In genomic region chr16:67183627-67184452, GRCh38 we compare ENCODE assay signal across 1 cellular context.
TF ChIP-seq lines count a peak whose summit lies in the region.

Gene MATCAP1 (minus strand): TSS chr16:67183963. CDS start chr16:67180610, 3,353 bp downstream.

TF ChIP-seq in HEK293, 187 proteins besides CTCF, POLR2A, EP300 and RAD21 (continued from another document and continues in another):
- TF ChIP-seq ZNF548 (tag by site-specific recombination; IDR thresholded peaks at IDR 0.05) = no peak
- TF ChIP-seq ZNF629 (tag by site-specific recombination; IDR thresholded peaks at IDR 0.05) = peak; percentile 98
- TF ChIP-seq, protein P1, sequence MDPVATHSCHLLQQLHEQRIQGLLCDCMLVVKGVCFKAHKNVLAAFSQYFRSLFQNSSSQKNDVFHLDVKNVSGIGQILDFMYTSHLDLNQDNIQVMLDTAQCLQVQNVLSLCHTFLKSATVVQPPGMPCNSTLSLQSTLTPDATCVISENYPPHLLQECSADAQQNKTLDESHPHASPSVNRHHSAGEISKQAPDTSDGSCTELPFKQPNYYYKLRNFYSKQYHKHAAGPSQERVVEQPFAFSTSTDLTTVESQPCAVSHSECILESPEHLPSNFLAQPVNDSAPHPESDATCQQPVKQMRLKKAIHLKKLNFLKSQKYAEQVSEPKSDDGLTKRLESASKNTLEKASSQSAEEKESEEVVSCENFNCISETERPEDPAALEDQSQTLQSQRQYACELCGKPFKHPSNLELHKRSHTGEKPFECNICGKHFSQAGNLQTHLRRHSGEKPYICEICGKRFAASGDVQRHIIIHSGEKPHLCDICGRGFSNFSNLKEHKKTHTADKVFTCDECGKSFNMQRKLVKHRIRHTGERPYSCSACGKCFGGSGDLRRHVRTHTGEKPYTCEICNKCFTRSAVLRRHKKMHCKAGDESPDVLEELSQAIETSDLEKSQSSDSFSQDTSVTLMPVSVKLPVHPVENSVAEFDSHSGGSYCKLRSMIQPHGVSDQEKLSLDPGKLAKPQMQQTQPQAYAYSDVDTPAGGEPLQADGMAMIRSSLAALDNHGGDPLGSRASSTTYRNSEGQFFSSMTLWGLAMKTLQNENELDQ (tag by site-specific recombination; IDR thresholded peaks at IDR 0.05; ENCODE audit: low read depth) = no peak
- TF ChIP-seq BCL11A (tag by site-specific recombination; IDR thresholded peaks at IDR 0.05; ENCODE audit: low read depth) = no peak
- TF ChIP-seq ZNF529 (tag by site-specific recombination; IDR thresholded peaks at IDR 0.05; ENCODE audit: insufficient replicate concordance) = no peak
- TF ChIP-seq ZNF174 (tag by site-specific recombination; IDR thresholded peaks at IDR 0.05) = no peak
- TF ChIP-seq ZBTB17 (tag by site-specific recombination; IDR thresholded peaks at IDR 0.05) = peak; percentile 79
- peak; percentile 83 for TF ChIP-seq ZBTB20 (tag by site-specific recombination; IDR thresholded peaks at IDR 0.05)
- no peak for TF ChIP-seq ZNF555 (tag by site-specific recombination; conservative IDR thresholded peaks at IDR 0.05)
- TF ChIP-seq ZNF248 (tag by site-specific recombination; IDR thresholded peaks at IDR 0.05) = no peak
- TF ChIP-seq, protein P2, sequence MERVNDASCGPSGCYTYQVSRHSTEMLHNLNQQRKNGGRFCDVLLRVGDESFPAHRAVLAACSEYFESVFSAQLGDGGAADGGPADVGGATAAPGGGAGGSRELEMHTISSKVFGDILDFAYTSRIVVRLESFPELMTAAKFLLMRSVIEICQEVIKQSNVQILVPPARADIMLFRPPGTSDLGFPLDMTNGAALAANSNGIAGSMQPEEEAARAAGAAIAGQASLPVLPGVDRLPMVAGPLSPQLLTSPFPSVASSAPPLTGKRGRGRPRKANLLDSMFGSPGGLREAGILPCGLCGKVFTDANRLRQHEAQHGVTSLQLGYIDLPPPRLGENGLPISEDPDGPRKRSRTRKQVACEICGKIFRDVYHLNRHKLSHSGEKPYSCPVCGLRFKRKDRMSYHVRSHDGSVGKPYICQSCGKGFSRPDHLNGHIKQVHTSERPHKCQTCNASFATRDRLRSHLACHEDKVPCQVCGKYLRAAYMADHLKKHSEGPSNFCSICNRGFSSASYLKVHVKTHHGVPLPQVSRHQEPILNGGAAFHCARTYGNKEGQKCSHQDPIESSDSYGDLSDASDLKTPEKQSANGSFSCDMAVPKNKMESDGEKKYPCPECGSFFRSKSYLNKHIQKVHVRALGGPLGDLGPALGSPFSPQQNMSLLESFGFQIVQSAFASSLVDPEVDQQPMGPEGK (tag by site-specific recombination; IDR thresholded peaks at IDR 0.05) = peak; percentile 95
- TF ChIP-seq ZNF112 (tag by site-specific recombination; IDR thresholded peaks at IDR 0.05) = no peak
- TF ChIP-seq ZNF610 (tag by site-specific recombination; IDR thresholded peaks at IDR 0.05; ENCODE audit: borderline replicate concordance) = no peak; the same call in 1 of the 2 replicates
- peak; percentile 69 for TF ChIP-seq SP7 (tag by site-specific recombination; IDR thresholded peaks at IDR 0.05)
- TF ChIP-seq ZNF426 (tag by site-specific recombination; IDR thresholded peaks at IDR 0.05) = no peak
- TF ChIP-seq, protein P3, sequence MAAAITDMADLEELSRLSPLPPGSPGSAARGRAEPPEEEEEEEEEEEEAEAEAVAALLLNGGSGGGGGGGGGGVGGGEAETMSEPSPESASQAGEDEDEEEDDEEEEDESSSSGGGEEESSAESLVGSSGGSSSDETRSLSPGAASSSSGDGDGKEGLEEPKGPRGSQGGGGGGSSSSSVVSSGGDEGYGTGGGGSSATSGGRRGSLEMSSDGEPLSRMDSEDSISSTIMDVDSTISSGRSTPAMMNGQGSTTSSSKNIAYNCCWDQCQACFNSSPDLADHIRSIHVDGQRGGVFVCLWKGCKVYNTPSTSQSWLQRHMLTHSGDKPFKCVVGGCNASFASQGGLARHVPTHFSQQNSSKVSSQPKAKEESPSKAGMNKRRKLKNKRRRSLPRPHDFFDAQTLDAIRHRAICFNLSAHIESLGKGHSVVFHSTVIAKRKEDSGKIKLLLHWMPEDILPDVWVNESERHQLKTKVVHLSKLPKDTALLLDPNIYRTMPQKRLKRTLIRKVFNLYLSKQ (tag by site-specific recombination; IDR thresholded peaks at IDR 0.05; ENCODE audit: borderline replicate concordance) = no peak
- no peak for TF ChIP-seq ZBTB48 (tag by site-specific recombination; IDR thresholded peaks at IDR 0.05)
- TF ChIP-seq BCL11B (tag by site-specific recombination; IDR thresholded peaks at IDR 0.05; ENCODE audit: low read depth) = no peak
- no peak for TF ChIP-seq ZNF175 (tag by site-specific recombination; IDR thresholded peaks at IDR 0.05)
- TF ChIP-seq, protein P4, sequence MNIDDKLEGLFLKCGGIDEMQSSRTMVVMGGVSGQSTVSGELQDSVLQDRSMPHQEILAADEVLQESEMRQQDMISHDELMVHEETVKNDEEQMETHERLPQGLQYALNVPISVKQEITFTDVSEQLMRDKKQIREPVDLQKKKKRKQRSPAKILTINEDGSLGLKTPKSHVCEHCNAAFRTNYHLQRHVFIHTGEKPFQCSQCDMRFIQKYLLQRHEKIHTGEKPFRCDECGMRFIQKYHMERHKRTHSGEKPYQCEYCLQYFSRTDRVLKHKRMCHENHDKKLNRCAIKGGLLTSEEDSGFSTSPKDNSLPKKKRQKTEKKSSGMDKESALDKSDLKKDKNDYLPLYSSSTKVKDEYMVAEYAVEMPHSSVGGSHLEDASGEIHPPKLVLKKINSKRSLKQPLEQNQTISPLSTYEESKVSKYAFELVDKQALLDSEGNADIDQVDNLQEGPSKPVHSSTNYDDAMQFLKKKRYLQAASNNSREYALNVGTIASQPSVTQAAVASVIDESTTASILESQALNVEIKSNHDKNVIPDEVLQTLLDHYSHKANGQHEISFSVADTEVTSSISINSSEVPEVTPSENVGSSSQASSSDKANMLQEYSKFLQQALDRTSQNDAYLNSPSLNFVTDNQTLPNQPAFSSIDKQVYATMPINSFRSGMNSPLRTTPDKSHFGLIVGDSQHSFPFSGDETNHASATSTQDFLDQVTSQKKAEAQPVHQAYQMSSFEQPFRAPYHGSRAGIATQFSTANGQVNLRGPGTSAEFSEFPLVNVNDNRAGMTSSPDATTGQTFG (tag by site-specific recombination; IDR thresholded peaks at IDR 0.05; ENCODE audit: borderline replicate concordance) = no peak
- no peak for TF ChIP-seq ZNF585B (tag by site-specific recombination; IDR thresholded peaks at IDR 0.05)
- no peak for TF ChIP-seq ZNF701 (tag by site-specific recombination; IDR thresholded peaks at IDR 0.05)
- TF ChIP-seq HOXA7 (CRISPR knock-in tag; IDR thresholded peaks at IDR 0.05; ENCODE audit: borderline replicate concordance) = no peak
- TF ChIP-seq, protein P5, sequence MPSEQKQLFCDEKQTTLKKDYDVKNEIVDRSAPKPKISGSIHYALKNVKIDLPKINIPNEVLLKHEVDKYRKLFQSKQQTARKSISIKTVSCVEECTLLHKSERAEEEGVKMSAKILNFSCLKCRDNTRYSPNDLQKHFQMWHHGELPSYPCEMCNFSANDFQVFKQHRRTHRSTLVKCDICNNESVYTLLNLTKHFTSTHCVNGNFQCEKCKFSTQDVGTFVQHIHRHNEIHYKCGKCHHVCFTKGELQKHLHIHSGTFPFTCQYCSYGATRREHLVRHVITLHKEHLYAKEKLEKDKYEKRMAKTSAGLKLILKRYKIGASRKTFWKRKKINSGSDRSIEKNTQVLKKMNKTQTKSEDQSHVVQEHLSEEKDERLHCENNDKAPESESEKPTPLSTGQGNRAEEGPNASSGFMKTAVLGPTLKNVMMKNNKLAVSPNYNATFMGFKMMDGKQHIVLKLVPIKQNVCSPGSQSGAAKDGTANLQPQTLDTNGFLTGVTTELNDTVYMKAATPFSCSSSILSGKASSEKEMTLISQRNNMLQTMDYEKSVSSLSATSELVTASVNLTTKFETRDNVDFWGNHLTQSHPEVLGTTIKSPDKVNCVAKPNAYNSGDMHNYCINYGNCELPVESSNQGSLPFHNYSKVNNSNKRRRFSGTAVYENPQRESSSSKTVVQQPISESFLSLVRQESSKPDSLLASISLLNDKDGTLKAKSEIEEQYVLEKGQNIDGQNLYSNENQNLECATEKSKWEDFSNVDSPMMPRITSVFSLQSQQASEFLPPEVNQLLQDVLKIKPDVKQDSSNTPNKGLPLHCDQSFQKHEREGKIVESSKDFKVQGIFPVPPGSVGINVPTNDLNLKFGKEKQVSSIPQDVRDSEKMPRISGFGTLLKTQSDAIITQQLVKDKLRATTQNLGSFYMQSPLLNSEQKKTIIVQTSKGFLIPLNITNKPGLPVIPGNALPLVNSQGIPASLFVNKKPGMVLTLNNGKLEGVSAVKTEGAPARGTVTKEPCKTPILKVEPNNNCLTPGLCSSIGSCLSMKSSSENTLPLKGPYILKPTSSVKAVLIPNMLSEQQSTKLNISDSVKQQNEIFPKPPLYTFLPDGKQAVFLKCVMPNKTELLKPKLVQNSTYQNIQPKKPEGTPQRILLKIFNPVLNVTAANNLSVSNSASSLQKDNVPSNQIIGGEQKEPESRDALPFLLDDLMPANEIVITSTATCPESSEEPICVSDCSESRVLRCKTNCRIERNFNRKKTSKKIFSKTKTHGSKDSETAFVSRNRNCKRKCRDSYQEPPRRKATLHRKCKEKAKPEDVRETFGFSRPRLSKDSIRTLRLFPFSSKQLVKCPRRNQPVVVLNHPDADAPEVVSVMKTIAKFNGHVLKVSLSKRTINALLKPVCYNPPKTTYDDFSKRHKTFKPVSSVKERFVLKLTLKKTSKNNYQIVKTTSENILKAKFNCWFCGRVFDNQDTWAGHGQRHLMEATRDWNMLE (tag by site-specific recombination; conservative IDR thresholded peaks at IDR 0.05; ENCODE audit: low read depth) = no peak
- no peak for TF ChIP-seq ZFP41 (tag by site-specific recombination; IDR thresholded peaks at IDR 0.05; ENCODE audit: borderline replicate concordance)
- TF ChIP-seq ZNF2 (tag by site-specific recombination; IDR thresholded peaks at IDR 0.05) = no peak
- peak; percentile 86 for TF ChIP-seq ZFHX2 (tag by site-specific recombination; conservative IDR thresholded peaks at IDR 0.05)
- no peak for TF ChIP-seq ZNF221 (tag by site-specific recombination; IDR thresholded peaks at IDR 0.05; ENCODE audit: borderline replicate concordance)
- TF ChIP-seq ZNF133 (tag by site-specific recombination; IDR thresholded peaks at IDR 0.05) = no peak
- no peak for TF ChIP-seq ZNF521 (tag by site-specific recombination; IDR thresholded peaks at IDR 0.05)
- 0 out of 2 replicates have a peak, but pooled peaks have one; percentile 7 for TF ChIP-seq ZNF76 (tag by site-specific recombination; IDR thresholded peaks at IDR 0.05; ENCODE audit: borderline replicate concordance, low read depth)
- 0 out of 2 replicates have a peak, but pooled peaks have one; percentile 67 for TF ChIP-seq ZNF561 (tag by site-specific recombination; IDR thresholded peaks at IDR 0.05; ENCODE audit: borderline replicate concordance)
- no peak for TF ChIP-seq ZNF433 (tag by site-specific recombination; IDR thresholded peaks at IDR 0.05; ENCODE audit: low read depth)
- TF ChIP-seq ZBTB1 (tag by site-specific recombination; IDR thresholded peaks at IDR 0.05) = no peak
- TF ChIP-seq, protein P6, sequence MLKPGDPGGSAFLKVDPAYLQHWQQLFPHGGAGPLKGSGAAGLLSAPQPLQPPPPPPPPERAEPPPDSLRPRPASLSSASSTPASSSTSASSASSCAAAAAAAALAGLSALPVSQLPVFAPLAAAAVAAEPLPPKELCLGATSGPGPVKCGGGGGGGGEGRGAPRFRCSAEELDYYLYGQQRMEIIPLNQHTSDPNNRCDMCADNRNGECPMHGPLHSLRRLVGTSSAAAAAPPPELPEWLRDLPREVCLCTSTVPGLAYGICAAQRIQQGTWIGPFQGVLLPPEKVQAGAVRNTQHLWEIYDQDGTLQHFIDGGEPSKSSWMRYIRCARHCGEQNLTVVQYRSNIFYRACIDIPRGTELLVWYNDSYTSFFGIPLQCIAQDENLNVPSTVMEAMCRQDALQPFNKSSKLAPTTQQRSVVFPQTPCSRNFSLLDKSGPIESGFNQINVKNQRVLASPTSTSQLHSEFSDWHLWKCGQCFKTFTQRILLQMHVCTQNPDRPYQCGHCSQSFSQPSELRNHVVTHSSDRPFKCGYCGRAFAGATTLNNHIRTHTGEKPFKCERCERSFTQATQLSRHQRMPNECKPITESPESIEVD (tag by site-specific recombination; IDR thresholded peaks at IDR 0.05) = no peak
- no peak for TF ChIP-seq WT1 (tag by site-specific recombination; IDR thresholded peaks at IDR 0.05)
- TF ChIP-seq ZNF202 (tag by site-specific recombination; IDR thresholded peaks at IDR 0.05; ENCODE audit: borderline replicate concordance) = no peak
- no peak for TF ChIP-seq ZNF670 (tag by site-specific recombination; IDR thresholded peaks at IDR 0.05; ENCODE audit: low read depth)
- TF ChIP-seq, protein P7, sequence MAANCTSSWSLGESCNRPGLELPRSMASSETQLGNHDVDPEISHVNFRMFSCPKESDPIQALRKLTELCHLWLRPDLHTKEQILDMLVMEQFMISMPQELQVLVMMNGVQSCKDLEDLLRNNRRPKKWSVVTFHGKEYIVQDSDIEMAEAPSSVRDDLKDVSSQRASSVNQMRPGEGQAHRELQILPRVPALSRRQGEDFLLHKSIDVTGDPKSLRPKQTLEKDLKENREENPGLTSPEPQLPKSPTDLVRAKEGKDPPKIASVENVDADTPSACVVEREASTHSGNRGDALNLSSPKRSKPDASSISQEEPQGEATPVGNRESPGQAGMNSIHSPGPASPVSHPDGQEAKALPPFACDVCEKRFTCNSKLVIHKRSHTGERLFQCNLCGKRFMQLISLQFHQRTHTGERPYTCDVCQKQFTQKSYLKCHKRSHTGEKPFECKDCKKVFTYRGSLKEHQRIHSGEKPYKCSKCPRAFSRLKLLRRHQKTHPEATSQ (tag by site-specific recombination; IDR thresholded peaks at IDR 0.05) = no peak
- no peak for TF ChIP-seq OSR2 (tag by site-specific recombination; IDR thresholded peaks at IDR 0.05)
- TF ChIP-seq ZNF184 (tag by site-specific recombination; IDR thresholded peaks at IDR 0.05) = no peak
- TF ChIP-seq ZNF214 (tag by site-specific recombination; IDR thresholded peaks at IDR 0.05; ENCODE audit: borderline replicate concordance) = no peak
- TF ChIP-seq ZNF155 (tag by site-specific recombination; IDR thresholded peaks at IDR 0.05) = no peak
- TF ChIP-seq, protein P8, sequence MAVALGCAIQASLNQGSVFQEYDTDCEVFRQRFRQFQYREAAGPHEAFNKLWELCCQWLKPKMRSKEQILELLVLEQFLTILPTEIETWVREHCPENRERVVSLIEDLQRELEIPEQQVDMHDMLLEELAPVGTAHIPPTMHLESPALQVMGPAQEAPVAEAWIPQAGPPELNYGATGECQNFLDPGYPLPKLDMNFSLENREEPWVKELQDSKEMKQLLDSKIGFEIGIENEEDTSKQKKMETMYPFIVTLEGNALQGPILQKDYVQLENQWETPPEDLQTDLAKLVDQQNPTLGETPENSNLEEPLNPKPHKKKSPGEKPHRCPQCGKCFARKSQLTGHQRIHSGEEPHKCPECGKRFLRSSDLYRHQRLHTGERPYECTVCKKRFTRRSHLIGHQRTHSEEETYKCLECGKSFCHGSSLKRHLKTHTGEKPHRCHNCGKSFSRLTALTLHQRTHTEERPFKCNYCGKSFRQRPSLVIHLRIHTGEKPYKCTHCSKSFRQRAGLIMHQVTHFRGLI (tag by site-specific recombination; IDR thresholded peaks at IDR 0.05) = peak; percentile 79
- TF ChIP-seq ZNF558 (tag by site-specific recombination; IDR thresholded peaks at IDR 0.05) = no peak
- TF ChIP-seq PRDM1 (tag by site-specific recombination; IDR thresholded peaks at IDR 0.05) = no peak
- no peak for TF ChIP-seq ZNF416 (tag by site-specific recombination; IDR thresholded peaks at IDR 0.05)
- peak; percentile 97 for TF ChIP-seq SCRT2 (tag by site-specific recombination; IDR thresholded peaks at IDR 0.05)
